ENCODE assay signal across 13 cellular contexts in genomic region chr16:2040450-2041105, GRCh38. TPM values are rescaled to one million over a fixed set of nuclear protein-coding genes. Genes with fewer than 3 reads are reported as not detected.
DNase-seq lines count a peak whose midpoint lies in the region; ATAC-seq, FAIRE-seq and TF ChIP-seq lines count a peak whose summit lies in the region.
"Had no signal": no experiment of that assay in that cellular context is flagged by ENCODE, and none has a peak within 500 bp of the region (broad histone marks: within the 10 kb centered on the region; RNA-seq: fewer than 3 reads in every experiment).

No MANE protein-coding gene starts in this region.

- WGBS in A549 (ENCODE audit: missing lambda C conversion rate), result 87% methylated on average over 11 of the region's 20 CpGs
- 85 to 87% methylated on average over 20 of the region's 20 CpGs for WGBS in esophagus, 2 donors
- 84% methylated on average over 20 of the region's 20 CpGs for WGBS in prostate gland

- no peak for TF ChIP-seq RAD21 in A549 (conservative IDR thresholded peaks at IDR 0.05 in 1 of 2, IDR thresholded peaks at IDR 0.05 in 1 of 2)

- TF ChIP-seq CTCF in A549 (IDR thresholded peaks at IDR 0.05) (no peak), prostate gland (IDR thresholded peaks at IDR 0.05) (no peak)

- CTCF ChIA-PET in A549 (lab: Yijun Ruan, JAX), result interaction anchor here (1.0 to 4.0 kb wide), 10 partner anchors 11 to 112 kb away, joined by 3 to 25 read pairs (median 4); no protein-coding TSS in a partner anchor

- H3K4me1 ChIP-seq in A549, result peaks cover 85% of the 10 kb centered on the region
- peaks cover 7 to 41% of the 10 kb centered on the region in 2 donors for H3K4me1 ChIP-seq in esophagus (ENCODE audit: control insufficient read depth in 2 of 2, insufficient read depth in 2 of 2, low read length in 1 of 2)
- H3K4me1 ChIP-seq in prostate gland (replicated peaks), result peaks cover 31% of the 10 kb centered on the region

- TF ChIP-seq POLR2A in A549 (IDR thresholded peaks at IDR 0.05; ENCODE audit: low read length), result no peak
- TF ChIP-seq POLR2A in prostate gland (IDR thresholded peaks at IDR 0.05), result no peak

- H3K4me3 ChIP-seq in A549, result no peak overlapping the region
- no peak overlapping the region for H3K4me3 ChIP-seq in esophagus (ENCODE audit: low read depth in 1 of 2, low read length in 2 of 2)
- no peak overlapping the region for H3K4me3 ChIP-seq in prostate gland

- H3K27ac ChIP-seq in A549, result peak overlapping the region; percentile 90
- peak overlapping the region; percentile 82 to 86 for H3K27ac ChIP-seq in esophagus (ENCODE audit: low read depth in 2 of 2, low read length in 1 of 2)
- H3K27ac ChIP-seq in prostate gland, result peak overlapping the region; percentile 66 to 86

- H3K4me2 ChIP-seq in A549, result peak overlapping the region; percentile 73

- no peak for FAIRE-seq in A549 (lab: Jason Lieb, UNC)
- FAIRE-seq: endometrium had no signal

- intact Hi-C loops in prostate gland (cut with DNase I), result no loop called here

- POLR2A ChIA-PET in A549 (lab: Yijun Ruan, JAX), result interaction anchor here (0.6 kb wide), 1 partner anchor 14 kb away, joined by 3 read pairs; the partner anchor contains the start of gene NHERF2

- DNase-seq in A549 (ENCODE audit: low read depth in 1 of 2, low spot score in 1 of 2) (no peak), NCI-H774 (lab: John Stamatoyannopoulos, UW) (peak; percentile 5), prostate gland (ENCODE audit: low spot score) (no peak), HuH-7 (ENCODE audit: low spot score) (no peak), NCI-H128 (lab: John Stamatoyannopoulos, UW; ENCODE audit: unreplicated experiment) (no peak)
- DNase-seq: activated T-cell treated with anti-CD3 and anti-CD28 coated beads, Interleukin-2, amount 50 U/mL, for 24 hours; NCI-H1694; stimulated activated CD4-positive, alpha-beta T cell treated with anti-CD3 and anti-CD28 coated beads, Interleukin-2, amount 100 ng/mL, for 48 hours had no signal

- TF ChIP-seq EP300 in A549 (IDR thresholded peaks at IDR 0.05), result no peak

- no peaks in the 10 kb centered on the region for H3K9me3 ChIP-seq in A549
- no peaks in the 10 kb centered on the region for H3K9me3 ChIP-seq in esophagus (ENCODE audit: control insufficient read depth in 2 of 2, insufficient read depth in 1 of 2, low read depth in 1 of 2, low read length in 1 of 2)
- no peaks in the 10 kb centered on the region for H3K9me3 ChIP-seq in prostate gland

- peaks cover 0 to 7% of the 10 kb centered on the region in 2 donors for H3K36me3 ChIP-seq in esophagus (ENCODE audit: control insufficient read depth in 2 of 2, insufficient read depth in 2 of 2, low read length in 1 of 2)
- H3K36me3 ChIP-seq in prostate gland, result no peaks in the 10 kb centered on the region

- H3K27me3 ChIP-seq in esophagus (ENCODE audit: control insufficient read depth in 1 of 2, insufficient read depth in 2 of 2, low read length in 2 of 2) (no peaks in the 10 kb centered on the region), prostate gland (replicated peaks; ENCODE audit: insufficient read depth) (no peaks in the 10 kb centered on the region)

- ATAC-seq in A549 (peak; percentile 17 to 21; a peak in 3 of 6 replicates), GM21737 (IDR thresholded peaks at IDR 0.05; ENCODE audit: unreplicated experiment) (no peak), GM19463 (IDR thresholded peaks at IDR 0.05; ENCODE audit: unreplicated experiment) (no peak)
- ATAC-seq: natural killer cell treated with Interleukin-12 subunit alpha and Interleukin-12 subunit beta and Interleukin-15 and Interleukin-18, amount 100 ng/mL, for 72 hours had no signal

TF ChIP-seq in A549, 52 proteins besides CTCF, POLR2A, EP300 and RAD21 (continues in another document):
- TF ChIP-seq HDAC2 (IDR thresholded peaks at IDR 0.05) (no peak), CHD2 (IDR thresholded peaks at IDR 0.05; ENCODE audit: low read length, partially characterized antibody) (no peak), ZFP36 (IDR thresholded peaks at IDR 0.05; ENCODE audit: borderline replicate concordance, partially characterized antibody) (no peak), ZC3H11A (IDR thresholded peaks at IDR 0.05) (no peak), PBX3 (IDR thresholded peaks at IDR 0.05) (no peak), HES2 (IDR thresholded peaks at IDR 0.05) (no peak), RARB (CRISPR knock-in tag; IDR thresholded peaks at IDR 0.05) (no peak), SREBF2 (IDR thresholded peaks at IDR 0.05) (no peak), FOXS1 (CRISPR knock-in tag; IDR thresholded peaks at IDR 0.05) (no peak), ATOH8 (CRISPR knock-in tag; IDR thresholded peaks at IDR 0.05; ENCODE audit: low read depth) (no peak)

RNA-seq across cellular contexts. Expression of gene NTHL1, which starts 7.1 kb away (rescaled TPM):
- polyA plus RNA-seq in A549 (2011; rRNA removed) (28.8 and 34.8 TPM in 2 replicates), A549 (2017; fragmentation: RNase III; extraction: RNeasy Plus Mini Kit Qiagen cat#74134 plus additional on column Dnase treatment) (41.4 to 42.3 TPM (median 42.1 TPM) in 3 replicates), esophagus (10 to 100 TPM; 15.1 to 16.2 TPM)
- polyA plus RNA-seq in A549 (2012; cell fraction: cytosol; rRNA removed), result 132 and 135 TPM in 2 replicates
- 134 and 191 TPM in 2 replicates for polyA plus RNA-seq in A549 (2012; cell fraction: nucleus; rRNA removed)
- 8.9 and 13.9 TPM in 2 replicates for polyA minus RNA-seq in A549 (2011; rRNA and poly(A)+ RNA removed)
- total RNA-seq in prostate gland, result 10 to 100 TPM; 16.4 to 24.9 TPM

RNA-seq across cellular contexts. Expression of gene TSC2, which starts 7.2 kb away (rescaled TPM):
- polyA plus RNA-seq in A549 (2011; rRNA removed) (32.6 and 41.7 TPM in 2 replicates), A549 (2017; fragmentation: RNase III; extraction: RNeasy Plus Mini Kit Qiagen cat#74134 plus additional on column Dnase treatment) (42.0 to 47.3 TPM (median 45.1 TPM) in 3 replicates), esophagus (10 to 100 TPM; 31.1 to 66.6 TPM)
- polyA plus RNA-seq in A549 (2012; cell fraction: cytosol; rRNA removed), result 74.0 and 77.7 TPM in 2 replicates
- polyA plus RNA-seq in A549 (2012; cell fraction: nucleus; rRNA removed), result 311 and 430 TPM in 2 replicates
- 80.5 and 91.2 TPM in 2 replicates for polyA minus RNA-seq in A549 (2011; rRNA and poly(A)+ RNA removed)
- total RNA-seq in prostate gland, result 100 to 1,000 TPM in 1 of 2 donors, 10 to 100 TPM in 1; 86.3 to 168 TPM

RNA-seq across cellular contexts. Expression of gene NHERF2, which starts 13.9 kb away (rescaled TPM):
- polyA plus RNA-seq in A549 (2011; rRNA removed) (33.1 and 35.0 TPM in 2 replicates), A549 (2017; fragmentation: RNase III; extraction: RNeasy Plus Mini Kit Qiagen cat#74134 plus additional on column Dnase treatment) (27.3 to 32.3 TPM (median 31.0 TPM) in 3 replicates), esophagus (10 to 100 TPM; 26.3 to 36.1 TPM)
- 72.4 and 90.6 TPM in 2 replicates for polyA plus RNA-seq in A549 (2012; cell fraction: cytosol; rRNA removed)
- polyA plus RNA-seq in A549 (2012; cell fraction: nucleus; rRNA removed), result 67.1 and 86.4 TPM in 2 replicates
- polyA minus RNA-seq in A549 (2011; rRNA and poly(A)+ RNA removed), result 9.9 and 14.4 TPM in 2 replicates
- total RNA-seq in prostate gland, result 100 to 1,000 TPM; 118 to 170 TPM

RNA-seq across cellular contexts. Expression of gene NPW, which starts 21.0 kb away (rescaled TPM):
- polyA plus RNA-seq in A549 (2011; rRNA removed), result 0.13 and 0.26 TPM in 2 replicates
- polyA plus RNA-seq in A549 (2012; cell fraction: cytosol; rRNA removed), result 0.83 and 1.2 TPM in 2 replicates
- 7.5 and 11.1 TPM in 2 replicates for polyA plus RNA-seq in A549 (2012; cell fraction: nucleus; rRNA removed)
- 1.0 to 1.6 TPM (median 1.2 TPM) in 3 replicates for polyA plus RNA-seq in A549 (2017; fragmentation: RNase III; extraction: RNeasy Plus Mini Kit Qiagen cat#74134 plus additional on column Dnase treatment)
- polyA minus RNA-seq in A549 (2011; rRNA and poly(A)+ RNA removed), result not detected in 2 replicates
- polyA plus RNA-seq in esophagus, result under 1 TPM; 0.22 to 0.53 TPM
- 1 to 10 TPM; 1.8 to 3.6 TPM for total RNA-seq in prostate gland

RNA-seq across cellular contexts. Expression of gene ZNF598, which starts 31.0 kb away (rescaled TPM):
- 15.3 and 17.7 TPM in 2 replicates for polyA plus RNA-seq in A549 (2011; rRNA removed)
- 52.2 and 62.7 TPM in 2 replicates for polyA plus RNA-seq in A549 (2012; cell fraction: cytosol; rRNA removed)
- polyA plus RNA-seq in A549 (2012; cell fraction: nucleus; rRNA removed), result 120 and 183 TPM in 2 replicates
- polyA plus RNA-seq in A549 (2017; fragmentation: RNase III; extraction: RNeasy Plus Mini Kit Qiagen cat#74134 plus additional on column Dnase treatment), result 32.7 to 35.0 TPM (median 33.8 TPM) in 3 replicates
- 12.7 and 17.2 TPM in 2 replicates for polyA minus RNA-seq in A549 (2011; rRNA and poly(A)+ RNA removed)
- polyA plus RNA-seq in esophagus, result 10 to 100 TPM; 27.9 to 36.4 TPM
- total RNA-seq in prostate gland, result 10 to 100 TPM; 30.7 to 74.3 TPM

Comparison
In these comparisons a context has a peak if more than half of its experiments do, and no peak if none do; other contexts are left out.
1. ATAC-seq: peak in A549 (2 of 2); none in GM21737 (single experiment) and GM19463 (single experiment).
2. Peak in every context shown above with its lines, with median percentiles within 50 percentile points of each other: H3K27ac ChIP-seq.